ENCODE assay signal across 33 cellular contexts in genomic region chrX:53095796-53096195, GRCh38. TPM values are rescaled to one million over a fixed set of nuclear protein-coding genes. Genes with fewer than 3 reads are reported as not detected.
DNase-seq lines count a peak whose midpoint lies in the region; ATAC-seq and TF ChIP-seq lines count a peak whose summit lies in the region.
"Had no signal": no experiment of that assay in that cellular context is flagged by ENCODE, and none has a peak within 500 bp of the region (broad histone marks: within the 10 kb centered on the region; RNA-seq: fewer than 3 reads in every experiment).

No MANE protein-coding gene starts in this region.

- peak overlapping the region; percentile 67 for H3K4me2 ChIP-seq in Karpas-422 (ENCODE audit: low read depth, low read length, poor library complexity, severe bottlenecking)

- peaks cover 0 to 10% of the 10 kb centered on the region in 2 donors for H3K27me3 Mint-ChIP-seq in natural killer cell treated with Interleukin-12 subunit alpha and Interleukin-12 subunit beta and Interleukin-15 and Interleukin-18, amount 100 ng/mL, for 72 hours
- no peaks in the 10 kb centered on the region for H3K27me3 Mint-ChIP-seq in natural killer cell (ENCODE audit: low read depth in 2 of 2)
- H3K27me3 Mint-ChIP-seq: activated CD4-positive, alpha-beta memory T cell treated with anti-CD3 and anti-CD28 coated beads for 36 hours; effector memory CD8-positive, alpha-beta T cell; memory B cell had no signal

- no peak for TF ChIP-seq CTCF in natural killer cell (IDR thresholded peaks at IDR 0.05)
- TF ChIP-seq CTCF in psoas muscle (IDR thresholded peaks at IDR 0.05): no peak

- no peak overlapping the region for H3K27ac ChIP-seq in Karpas-422 (ENCODE audit: low read length)
- H3K27ac ChIP-seq in psoas muscle: no peak overlapping the region
- H3K27ac ChIP-seq: BLaER1, GM23248, left lung, prostate gland, sigmoid colon, SJCRH30, transverse colon had no signal

- H3K36me3 Mint-ChIP-seq in natural killer cell treated with Interleukin-12 subunit alpha and Interleukin-12 subunit beta and Interleukin-15 and Interleukin-18, amount 100 ng/mL, for 72 hours: no peaks in the 10 kb centered on the region
- H3K36me3 Mint-ChIP-seq in natural killer cell: no peaks in the 10 kb centered on the region
- H3K36me3 Mint-ChIP-seq: activated CD4-positive, alpha-beta memory T cell treated with anti-CD3 and anti-CD28 coated beads for 36 hours had no signal

- intact Hi-C loops in natural killer cell (cut with micrococcal nuclease) (no loop called here), psoas muscle (cut with DNase I) (no loop called here)

- whole genome bisulfite sequencing in psoas muscle, 3 donors: 76 to 78% (median 76%) methylated on average over 3 of the region's 3 CpGs

- no peak for ATAC-seq in natural killer cell treated with Interleukin-12 subunit alpha and Interleukin-12 subunit beta and Interleukin-15 and Interleukin-18, amount 100 ng/mL, for 72 hours
- ATAC-seq in natural killer cell: no peak
- no peak for ATAC-seq in psoas muscle
- ATAC-seq in GM18867 (IDR thresholded peaks at IDR 0.05; ENCODE audit: unreplicated experiment): no peak
- ATAC-seq: activated CD4-positive, CD25-positive, alpha-beta regulatory T cell treated with anti-CD3 and anti-CD28 coated beads, Interleukin-2, amount 50 U/mL, for 24 hours; effector memory CD8-positive, alpha-beta T cell; left lung had no signal

- peaks cover 9% of the 10 kb centered on the region for H3K4me1 ChIP-seq in Karpas-422 (ENCODE audit: low read length)
- H3K4me1 ChIP-seq in endocrine pancreas (ENCODE audit: control insufficient read depth, insufficient read depth, low read length): peaks cover 7% of the 10 kb centered on the region
- H3K4me1 ChIP-seq in psoas muscle: peaks cover 8% of the 10 kb centered on the region
- H3K4me1 ChIP-seq: left lung, prostate gland, SJCRH30 had no signal

- H3K9me3 ChIP-seq in Karpas-422 (ENCODE audit: low read length) (no peaks in the 10 kb centered on the region), endocrine pancreas (ENCODE audit: control insufficient read depth, low read length) (no peaks in the 10 kb centered on the region), psoas muscle (no peaks in the 10 kb centered on the region)
- H3K9me3 ChIP-seq: BLaER1, left lung, prostate gland, sigmoid colon, SJCRH30, transverse colon had no signal

- H3K79me2 ChIP-seq in Karpas-422 (ENCODE audit: low read length): peaks cover 19% of the 10 kb centered on the region

- H2AFZ ChIP-seq in Karpas-422 (ENCODE audit: low read length): no peak overlapping the region
- H2AFZ ChIP-seq: GM23248 had no signal

- DNase-seq in natural killer cell treated with Interleukin-12 subunit alpha and Interleukin-12 subunit beta and Interleukin-15 and Interleukin-18, amount 100 ng/mL, for 72 hours (ENCODE audit: low spot score): no peak
- DNase-seq in natural killer cell (no peak), Karpas-422 (no peak), psoas muscle (no peak), hippocampal formation (lab: John Stamatoyannopoulos, UW) (no peak), NCI-H526 (lab: John Stamatoyannopoulos, UW) (no peak)
- DNase-seq: activated CD4-positive, alpha-beta memory T cell treated with anti-CD3 and anti-CD28 coated beads for 36 hours; activated CD8-positive, alpha-beta memory T cell treated with anti-CD3 and anti-CD28 coated beads, Interleukin-2, amount 50 U/mL, for 48 hours; activated gamma-delta T cell; central memory CD4-positive, alpha-beta T cell; cortex of kidney; effector memory CD8-positive, alpha-beta T cell; erythroblast; GM23248; HFFc6; islet precursor cell; left lung; NCI-H1694; NCI-H774; nucleus accumbens; RPMI8226; sigmoid colon; SJCRH30; stimulated activated CD4-positive, alpha-beta T cell treated with anti-CD3 and anti-CD28 coated beads, Interleukin-12 subunit alpha, Interleukin-12 subunit beta, amount 100 ng/mL, for 4 hours; stimulated activated CD4-positive, alpha-beta T cell treated with anti-CD3 and anti-CD28 coated beads, Interleukin-2, amount 100 ng/mL, for 48 hours; transverse colon had no signal

- no peaks in the 10 kb centered on the region for H3K9me3 Mint-ChIP-seq in natural killer cell treated with Interleukin-12 subunit alpha and Interleukin-12 subunit beta and Interleukin-15 and Interleukin-18, amount 100 ng/mL, for 72 hours
- H3K9me3 Mint-ChIP-seq in natural killer cell: no peaks in the 10 kb centered on the region
- H3K9me3 Mint-ChIP-seq: activated CD4-positive, alpha-beta memory T cell treated with anti-CD3 and anti-CD28 coated beads for 36 hours; effector memory CD8-positive, alpha-beta T cell; HFFc6; memory B cell had no signal

- H3K4me3 Mint-ChIP-seq in natural killer cell treated with Interleukin-12 subunit alpha and Interleukin-12 subunit beta and Interleukin-15 and Interleukin-18, amount 100 ng/mL, for 72 hours: peak overlapping the region; percentile 49
- H3K4me3 Mint-ChIP-seq in natural killer cell: no peak overlapping the region

- H3K27me3 ChIP-seq in Karpas-422 (ENCODE audit: low read length) (no peaks in the 10 kb centered on the region), endocrine pancreas (ENCODE audit: control insufficient read depth, insufficient read depth, low read length) (no peaks in the 10 kb centered on the region), psoas muscle (ENCODE audit: insufficient read depth in 3 of 3, low read length in 2 of 3) (peaks cover 0 to 28% (median 0%) of the 10 kb centered on the region in 3 donors)
- H3K27me3 ChIP-seq: left lung, sigmoid colon, SJCRH30, transverse colon had no signal

- H3K36me3 ChIP-seq in Karpas-422 (ENCODE audit: insufficient read depth, low read length): no peaks in the 10 kb centered on the region
- H3K36me3 ChIP-seq in endocrine pancreas (ENCODE audit: control insufficient read depth, insufficient read depth, low read length): no peaks in the 10 kb centered on the region
- peaks cover 0 to 8% of the 10 kb centered on the region in 2 donors for H3K36me3 ChIP-seq in psoas muscle (ENCODE audit: insufficient read depth in 1 of 2, low read depth in 1 of 2)
- H3K36me3 ChIP-seq: left lung, prostate gland, sigmoid colon, SJCRH30, transverse colon had no signal

- H3K9ac ChIP-seq in Karpas-422 (ENCODE audit: low read length): no peak overlapping the region
- peak overlapping the region; percentile 41 for H3K9ac ChIP-seq in endocrine pancreas (ENCODE audit: control insufficient read depth, insufficient read depth, low read length)
- H3K9ac ChIP-seq: GM23248 had no signal

- peak overlapping the region in 1 of 2 donors; percentile 21 for H3K27ac Mint-ChIP-seq in natural killer cell treated with Interleukin-12 subunit alpha and Interleukin-12 subunit beta and Interleukin-15 and Interleukin-18, amount 100 ng/mL, for 72 hours
- no peak overlapping the region for H3K27ac Mint-ChIP-seq in natural killer cell
- H3K27ac Mint-ChIP-seq: activated CD4-positive, alpha-beta memory T cell treated with anti-CD3 and anti-CD28 coated beads for 36 hours; HFFc6 had no signal

- H4K20me1 ChIP-seq in Karpas-422 (ENCODE audit: insufficient read depth, low read depth, low read length): no peaks in the 10 kb centered on the region

- H3K9me2 ChIP-seq in Karpas-422 (replicated peaks; ENCODE audit: insufficient read depth, low read length): no peaks in the 10 kb centered on the region

- peaks cover 6 to 15% of the 10 kb centered on the region in 2 donors for H3K4me1 Mint-ChIP-seq in natural killer cell treated with Interleukin-12 subunit alpha and Interleukin-12 subunit beta and Interleukin-15 and Interleukin-18, amount 100 ng/mL, for 72 hours (ENCODE audit: low read depth in 2 of 2)
- H3K4me1 Mint-ChIP-seq in natural killer cell: peaks cover 8 to 15% of the 10 kb centered on the region in 2 donors

- H3K4me3 ChIP-seq in Karpas-422 (ENCODE audit: low read length) (no peak overlapping the region), endocrine pancreas (ENCODE audit: control insufficient read depth, insufficient read depth, low read length) (no peak overlapping the region), psoas muscle (peak overlapping the region; percentile 75)
- H3K4me3 ChIP-seq: BLaER1, GM23248, left lung, prostate gland, sigmoid colon, SJCRH30 had no signal

RNA-seq across cellular contexts. Expression of gene KANTR, which starts 1.9 kb away (rescaled TPM):
- total RNA-seq in natural killer cell treated with Interleukin-12 subunit alpha and Interleukin-12 subunit beta and Interleukin-15 and Interleukin-18, amount 100 ng/mL, for 72 hours: 10 to 100 TPM in 1 of 2 donors, 1 to 10 TPM in 1; 5.7 to 17.6 TPM
- total RNA-seq in natural killer cell (10 to 100 TPM; 15.1 to 18.1 (median 17.1) TPM), psoas muscle (1 to 10 TPM; 3.4 to 8.2 (median 4.8) TPM)
- 14.3 and 27.9 TPM in 2 replicates for total RNA-seq in Karpas-422 (2014; rRNA removed; shearing (Covaris generic); ENCODE audit: low replicate concordance)
- polyA plus RNA-seq in psoas muscle: 1 to 10 TPM in 2 of 3 donors, under 1 TPM in 1; 0.89 to 5.2 (median 1.5) TPM

RNA-seq across cellular contexts. Expression of gene TSPYL2, which starts 13.6 kb away (rescaled TPM):
- total RNA-seq in natural killer cell treated with Interleukin-12 subunit alpha and Interleukin-12 subunit beta and Interleukin-15 and Interleukin-18, amount 100 ng/mL, for 72 hours: 10 to 100 TPM; 17.6 to 35.8 TPM
- total RNA-seq in natural killer cell: 100 to 1,000 TPM; 103 to 318 (median 139) TPM
- total RNA-seq in Karpas-422 (2014; rRNA removed; shearing (Covaris generic); ENCODE audit: low replicate concordance): 44.6 and 68.5 TPM in 2 replicates
- 10 to 100 TPM; 20.0 to 56.4 (median 28.1) TPM for total RNA-seq in psoas muscle
- 10 to 100 TPM in 2 of 3 donors, 1 to 10 TPM in 1; 9.2 to 45.2 (median 23.2) TPM for polyA plus RNA-seq in psoas muscle

RNA-seq across cellular contexts. Expression of gene GPR173, which starts 47.2 kb away (rescaled TPM):
- not detected for total RNA-seq in natural killer cell treated with Interleukin-12 subunit alpha and Interleukin-12 subunit beta and Interleukin-15 and Interleukin-18, amount 100 ng/mL, for 72 hours
- under 1 TPM in 1 of 3 donors, not detected in 2; 0.48 TPM for total RNA-seq in natural killer cell
- 0.36 and 0.71 TPM in 2 replicates for total RNA-seq in Karpas-422 (2014; rRNA removed; shearing (Covaris generic); ENCODE audit: low replicate concordance)
- under 1 TPM; 0.13 to 0.34 (median 0.20) TPM for total RNA-seq in psoas muscle
- polyA plus RNA-seq in psoas muscle: under 1 TPM; 0.03 to 0.16 (median 0.08) TPM
- total RNA-seq: activated CD4-positive, alpha-beta memory T cell treated with anti-CD3 and anti-CD28 coated beads for 36 hours; T-helper 1 cell treated with Interleukin-12 subunit alpha and Interleukin-12 subunit beta and Interleukin-4 antibody, amounts not matched to agents 30 ng/mL and 1 ng/mL, for 36 hours had no signal
